21 cellular contexts compared by ENCODE assay signal in genomic region chr4:123696712-123697111, GRCh38.
"Had no signal": no experiment of that assay in that cellular context is flagged by ENCODE, and none has a peak within 500 bp of the region (broad histone marks: within the 10 kb centered on the region; RNA-seq: fewer than 3 reads in every experiment).

No MANE protein-coding gene starts in this region.

- H3K27me3 ChIP-seq: esophagus muscularis mucosa, heart right ventricle, suprapubic skin, transverse colon, vagina had no signal

- H3K4me3 ChIP-seq: esophagus muscularis mucosa, heart right ventricle, left ventricle myocardium inferior, suprapubic skin, transverse colon, vagina had no signal

- H3K27me3 Mint-ChIP-seq: activated CD4-positive, alpha-beta memory T cell treated with anti-CD3 and anti-CD28 coated beads, Interleukin-2, amount 10 ng/mL, durations not matched to agents 7 days and 5 days; activated naive CD8-positive, alpha-beta T cell; dendritic cell treated with granulocyte-macrophage colony-stimulating factor and Interleukin-4, amounts not matched to agents 40 ng/mL and 50 ng/mL, for 4 days; progenitor cell of endocrine pancreas had no signal

- H3K27ac Mint-ChIP-seq: activated CD4-positive, alpha-beta memory T cell treated with anti-CD3 and anti-CD28 coated beads, Interleukin-2, amount 10 ng/mL, durations not matched to agents 7 days and 5 days; activated CD8-positive, alpha-beta memory T cell treated with anti-CD3 and anti-CD28 coated beads, Interleukin-2, amount 10 ng/mL, durations not matched to agents 7 days and 5 days; activated naive CD8-positive, alpha-beta T cell; dendritic cell treated with granulocyte-macrophage colony-stimulating factor and Interleukin-4, amounts not matched to agents 40 ng/mL and 50 ng/mL, for 4 days; immature natural killer cell; progenitor cell of endocrine pancreas; stimulated activated naive CD8-positive, alpha-beta T cell treated with anti-CD3 and anti-CD28 coated beads, Interleukin-15, Interleukin-2, amounts not matched to agents 100 ng/mL and 50 ng/mL, for 24 hours; WTC11 had no signal

- H3K36me3 ChIP-seq: esophagus muscularis mucosa, heart right ventricle, left ventricle myocardium inferior, suprapubic skin, transverse colon, vagina had no signal

- H3K9me3 Mint-ChIP-seq: activated CD4-positive, alpha-beta memory T cell treated with anti-CD3 and anti-CD28 coated beads, Interleukin-2, amount 10 ng/mL, durations not matched to agents 7 days and 5 days; dendritic cell treated with granulocyte-macrophage colony-stimulating factor and Interleukin-4, amounts not matched to agents 40 ng/mL and 50 ng/mL, for 4 days; immature natural killer cell; stimulated activated naive CD8-positive, alpha-beta T cell treated with anti-CD3 and anti-CD28 coated beads, Interleukin-15, Interleukin-2, amounts not matched to agents 100 ng/mL and 50 ng/mL, for 24 hours had no signal

- H3K27ac ChIP-seq: esophagus muscularis mucosa, heart right ventricle, left ventricle myocardium inferior, suprapubic skin, transverse colon, vagina had no signal

- H3K4me1 Mint-ChIP-seq: activated CD4-positive, alpha-beta memory T cell treated with anti-CD3 and anti-CD28 coated beads, Interleukin-2, amount 10 ng/mL, durations not matched to agents 7 days and 5 days; activated CD8-positive, alpha-beta memory T cell treated with anti-CD3 and anti-CD28 coated beads, Interleukin-2, amount 10 ng/mL, durations not matched to agents 7 days and 5 days; immature natural killer cell; WTC11 had no signal

- H3K9me3 ChIP-seq: esophagus muscularis mucosa, left ventricle myocardium inferior, suprapubic skin, transverse colon, vagina had no signal

- H3K4me3 Mint-ChIP-seq: activated CD4-positive, alpha-beta memory T cell treated with anti-CD3 and anti-CD28 coated beads, Interleukin-2, amount 10 ng/mL, durations not matched to agents 7 days and 5 days; activated CD8-positive, alpha-beta memory T cell treated with anti-CD3 and anti-CD28 coated beads, Interleukin-2, amount 10 ng/mL, durations not matched to agents 7 days and 5 days; activated naive CD8-positive, alpha-beta T cell; dendritic cell treated with granulocyte-macrophage colony-stimulating factor and Interleukin-4, amounts not matched to agents 40 ng/mL and 50 ng/mL, for 4 days; immature natural killer cell; stimulated activated naive CD8-positive, alpha-beta T cell treated with anti-CD3 and anti-CD28 coated beads, Interleukin-15, Interleukin-2, amounts not matched to agents 100 ng/mL and 50 ng/mL, for 24 hours; WTC11 had no signal

- H3K36me3 Mint-ChIP-seq: activated naive CD8-positive, alpha-beta T cell; immature natural killer cell; WTC11 had no signal

- DNase-seq: activated CD4-positive, alpha-beta memory T cell treated with anti-CD3 and anti-CD28 coated beads, Interleukin-2, amount 10 ng/mL, durations not matched to agents 7 days and 5 days; activated CD4-positive, alpha-beta T cell treated with anti-CD3 and anti-CD28 coated beads for 4 hours; activated CD8-positive, alpha-beta memory T cell treated with anti-CD3 and anti-CD28 coated beads, Interleukin-2, amount 10 ng/mL, durations not matched to agents 7 days and 5 days; amniotic stem cell; effector CD8-positive, alpha-beta T cell; heart right ventricle; immature natural killer cell; kidney glomerular epithelial cell; left ventricle myocardium inferior; mammary epithelial cell; midbrain; T1000; transverse colon had no signal

- ATAC-seq: activated CD8-positive, alpha-beta memory T cell treated with anti-CD3 and anti-CD28 coated beads, Interleukin-2, amount 10 ng/mL, durations not matched to agents 7 days and 5 days; heart right ventricle; WTC11 had no signal
